ENCODE assay signal across 19 cellular contexts in the genomic region with DNA sequence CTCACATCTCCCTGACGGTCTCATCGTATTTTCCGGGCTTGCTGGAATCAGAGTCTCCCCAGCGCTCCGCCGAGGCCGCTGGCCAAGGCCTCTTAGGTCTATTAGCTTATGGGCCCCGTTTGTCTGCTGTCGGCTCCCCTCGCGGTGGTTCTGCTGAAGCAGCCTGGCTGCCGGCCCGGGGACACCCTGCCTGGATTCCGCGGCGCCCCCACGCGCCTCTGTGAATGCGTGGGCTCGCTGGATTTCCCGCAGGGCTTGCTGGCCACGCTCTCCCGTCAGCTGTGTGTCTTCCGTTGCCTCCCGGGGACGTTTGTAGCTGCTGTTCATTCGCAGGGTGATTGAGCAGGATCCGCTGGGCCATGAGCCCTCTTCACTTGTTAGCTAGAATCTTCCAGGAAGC. TPM values are rescaled to one million over a fixed set of nuclear protein-coding genes. Genes with fewer than 3 reads are reported as not detected.
A peak's percentile ranks its signal among the peaks of the same experiment; 100 is the strongest.
DNase-seq lines count a peak whose midpoint lies in the region; ATAC-seq and TF ChIP-seq lines count a peak whose summit lies in the region.
"Had no signal": no experiment of that assay in that cellular context is flagged by ENCODE, and none has a peak within 500 bp of the region (broad histone marks: within the 10 kb centered on the region; RNA-seq: fewer than 3 reads in every experiment).

No MANE protein-coding gene starts in this region.

- H3K36me3 Mint-ChIP-seq in nephron (ENCODE audit: low read depth), result peaks cover 5% of the 10 kb centered on the region
- H3K36me3 Mint-ChIP-seq: CD4-positive, alpha-beta memory T cell had no signal

- peak overlapping the region; percentile 41 to 76 (median 71) for H3K27ac Mint-ChIP-seq in nephron
- H3K27ac Mint-ChIP-seq: HFFc6 had no signal

- DNase-seq in H7 (peak; percentile 76), cerebellum (ENCODE audit: low spot score) (peak; percentile 30), spleen (peak; percentile 39), PC-9 (no peak)
- DNase-seq in activated CD4-positive, alpha-beta T cell treated with anti-CD3 and anti-CD28 coated beads for 48 hours, result no peak
- DNase-seq: BE2C; CD4-positive, alpha-beta memory T cell; DND-41; GOT3; HFFc6; NCI-H1092 treated with DMSO at 0.1 percent for 48 hours; NCI-H1694 treated with DMSO at 0.1 percent for 48 hours; NCI-H446; NCI-H748 treated with DMSO at 0.1 percent for 48 hours had no signal

- H3K4me2 ChIP-seq in PC-9, result no peak overlapping the region
- H3K4me2 ChIP-seq: KMS-11 had no signal

- H3K27me3 Mint-ChIP-seq in nephron (ENCODE audit: low read depth), result peaks cover 11% of the 10 kb centered on the region
- H3K27me3 Mint-ChIP-seq: CD4-positive, alpha-beta memory T cell had no signal

- H3K36me3 ChIP-seq in H7 (replicated peaks; ENCODE audit: control insufficient read depth, insufficient read depth, low read length) (no peaks in the 10 kb centered on the region), spleen (no peaks in the 10 kb centered on the region), PC-9 (ENCODE audit: low read depth) (no peaks in the 10 kb centered on the region)
- H3K36me3 ChIP-seq: BE2C had no signal

- no peaks in the 10 kb centered on the region for H3K79me2 ChIP-seq in PC-9 (ENCODE audit: low read depth)

- no peaks in the 10 kb centered on the region for H3F3A ChIP-seq in PC-9 (ENCODE audit: insufficient read depth, low read depth)

- TF ChIP-seq CTCF in nephron (IDR thresholded peaks at IDR 0.05; ENCODE audit: unreplicated experiment in 3 of 3) (no peak), spleen (IDR thresholded peaks at IDR 0.05 in 8 of 11, conservative IDR thresholded peaks at IDR 0.05 in 3 of 11) (no peak), PC-9 (conservative IDR thresholded peaks at IDR 0.05) (no peak)

- H3K4me1 ChIP-seq in spleen (no peaks in the 10 kb centered on the region), PC-9 (replicated peaks; ENCODE audit: insufficient read depth) (no peaks in the 10 kb centered on the region)
- H3K4me1 ChIP-seq: BE2C had no signal

- no peak overlapping the region for H2AFZ ChIP-seq in PC-9

- H3K9me3 ChIP-seq in spleen (no peaks in the 10 kb centered on the region), PC-9 (ENCODE audit: insufficient read depth, low read depth) (no peaks in the 10 kb centered on the region)
- H3K9me3 ChIP-seq: BE2C had no signal

- no peak overlapping the region for H3K27ac ChIP-seq in spleen
- H3K27ac ChIP-seq in PC-9, result no peak overlapping the region
- H3K27ac ChIP-seq: KMS-11 had no signal

- TF ChIP-seq POLR2A in spleen (IDR thresholded peaks at IDR 0.05), result no peak

- H3K4me3 ChIP-seq in H7 (ENCODE audit: insufficient read depth, low read depth, low read length) (no peak overlapping the region), spleen (no peak overlapping the region), PC-9 (no peak overlapping the region)

- H3K4me3 Mint-ChIP-seq in nephron, result peak overlapping the region; percentile 44 to 79 (median 66)
- H3K4me3 Mint-ChIP-seq: CD4-positive, alpha-beta memory T cell; HFFc6 had no signal

- no peaks in the 10 kb centered on the region for H3K9me2 ChIP-seq in PC-9 (ENCODE audit: insufficient read depth)

- no peaks in the 10 kb centered on the region for H3K9me3 Mint-ChIP-seq in nephron
- H3K9me3 Mint-ChIP-seq: CD4-positive, alpha-beta memory T cell had no signal

- POLR2A ChIA-PET in PC-9 (lab: Charles Lee; ENCODE audit: unreplicated experiment), result no interaction called here

- no peaks in the 10 kb centered on the region for H4K20me1 ChIP-seq in PC-9 (ENCODE audit: insufficient read depth)

- intact Hi-C loops in spleen (cut with DNase I; ENCODE audit: low total_unique reads), result no loop called here
- intact Hi-C loops in PC-9 (cut with micrococcal nuclease; ENCODE audit: unreplicated experiment), result no loop called here

- CTCF ChIA-PET in PC-9 (lab: Charles Lee), result no interaction called here

- no TSS peak for BruUV-seq in PC-9 (replicated peaks; lab: Mats Ljungman, UMichigan)

- H3K4me1 Mint-ChIP-seq in nephron, result peaks cover 20% of the 10 kb centered on the region

- WGBS in spleen, 5 donors, result 66 to 80% (median 71%) methylated on average over 25 to 28 of the region's 28 CpGs

- H3K27me3 ChIP-seq in H7 (ENCODE audit: control insufficient read depth, insufficient read depth, low read length), result no peaks in the 10 kb centered on the region
- H3K27me3 ChIP-seq in spleen (replicated peaks in 1 of 7), result peaks cover 0 to 6% (median 0%) of the 10 kb centered on the region in 7 donors
- H3K27me3 ChIP-seq in PC-9 (ENCODE audit: insufficient read depth, low read depth), result peaks cover 45% of the 10 kb centered on the region
- H3K27me3 ChIP-seq: BE2C had no signal

- ATAC-seq in HG02678 (IDR thresholded peaks at IDR 0.05; ENCODE audit: unreplicated experiment), result no peak
- ATAC-seq: Right ventricle myocardium inferior had no signal

RNA-seq across cellular contexts. Expression of a gene that starts 8.4 kb away (rescaled TPM):
- total RNA-seq in H7 (2014; rRNA removed; shearing (Covaris generic)), result 3.8 and 4.6 TPM in 2 replicates
- total RNA-seq in cerebellum (6.4 TPM), spleen (1 to 10 TPM; 1.3 to 4.9 (median 3.4) TPM), PC-9 (2021) (0.35 and 0.48 TPM in 2 replicates)
- under 1 TPM; 0.24 to 0.86 (median 0.26) TPM for polyA plus RNA-seq in spleen
- total RNA-seq: HFFc6, MCF 10A had no signal

Comparison
In these comparisons a context has a peak if more than half of its experiments do, and no peak if none do; other contexts are left out.
1. DNase-seq: peak in H7 (single experiment), cerebellum (single experiment) and spleen (single experiment); none in PC-9 (0 of 2) and activated CD4-positive, alpha-beta T cell treated with anti-CD3 and anti-CD28 coated beads for 48 hours (single experiment).